ENCODE assay signal across 30 cellular contexts in the genomic region with DNA sequence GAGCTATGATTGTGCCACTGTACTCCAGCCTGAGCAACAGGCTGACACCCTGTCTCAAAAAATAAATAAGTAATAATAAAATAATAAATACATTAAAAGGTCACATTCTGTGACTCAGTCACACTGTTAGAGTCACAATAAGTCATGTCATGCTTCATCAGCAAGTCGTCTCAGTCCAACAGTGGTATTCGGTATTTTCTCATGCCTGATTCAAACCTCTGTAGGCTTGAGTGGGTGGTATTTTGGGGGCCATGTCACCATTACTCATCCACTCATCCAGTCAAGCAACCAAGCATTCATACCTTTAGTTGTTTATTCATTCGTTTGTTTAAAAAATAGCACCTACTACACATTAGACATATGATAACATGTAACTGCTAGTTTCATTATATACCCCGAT. TPM values are rescaled to one million over a fixed set of nuclear protein-coding genes. Genes with fewer than 3 reads are reported as not detected.
DNase-seq lines count a peak whose midpoint lies in the region; ATAC-seq, FAIRE-seq and TF ChIP-seq lines count a peak whose summit lies in the region.
"Had no signal": no experiment of that assay in that cellular context is flagged by ENCODE, and none has a peak within 500 bp of the region (broad histone marks: within the 10 kb centered on the region; RNA-seq: fewer than 3 reads in every experiment).

No MANE protein-coding gene starts in this region.

- H3K27me3 Mint-ChIP-seq in astrocyte (ENCODE audit: low read depth, unreplicated experiment) = peaks cover 4% of the 10 kb centered on the region
- no peaks in the 10 kb centered on the region for H3K27me3 Mint-ChIP-seq in WTC11 (ENCODE audit: low read depth)

- H3K36me3 ChIP-seq in astrocyte (ENCODE audit: insufficient read depth, low read length) = no peaks in the 10 kb centered on the region
- H3K36me3 ChIP-seq in osteoblast (ENCODE audit: insufficient read depth, low read length) = no peaks in the 10 kb centered on the region
- H3K36me3 ChIP-seq: esophagus muscularis mucosa, gastrocnemius medialis had no signal

- no peak for TF ChIP-seq CTCF in astrocyte (IDR thresholded peaks at IDR 0.05; ENCODE audit: insufficient read depth, low read depth, low read length)
- no peak for TF ChIP-seq CTCF in osteoblast (IDR thresholded peaks at IDR 0.05; ENCODE audit: extremely low read depth, low read depth, low read length)
- no peak for TF ChIP-seq CTCF in WTC11 (IDR thresholded peaks at IDR 0.05)

- H3K27me3 ChIP-seq in astrocyte (ENCODE audit: insufficient read depth, low read length) (no peaks in the 10 kb centered on the region), osteoblast (ENCODE audit: insufficient read depth, low read length) (no peaks in the 10 kb centered on the region)
- H3K27me3 ChIP-seq: body of pancreas, esophagus muscularis mucosa had no signal

- no peak overlapping the region for H3K4me3 ChIP-seq in astrocyte (ENCODE audit: insufficient read depth, low read depth, low read length)
- no peak overlapping the region for H3K4me3 ChIP-seq in osteoblast (ENCODE audit: insufficient read depth, low read length)
- H3K4me3 ChIP-seq: body of pancreas, esophagus muscularis mucosa, gastrocnemius medialis, skin epidermis had no signal

- H3K4me1 ChIP-seq in astrocyte (ENCODE audit: insufficient read depth, low read length) = peaks cover 6% of the 10 kb centered on the region
- H3K4me1 ChIP-seq in osteoblast (ENCODE audit: insufficient read depth, low read length) = no peaks in the 10 kb centered on the region
- H3K4me1 ChIP-seq: body of pancreas, esophagus muscularis mucosa, gastrocnemius medialis had no signal

- H3K4me2 ChIP-seq in astrocyte (ENCODE audit: low read length) = peak overlapping the region; percentile 55
- H3K4me2 ChIP-seq in osteoblast (ENCODE audit: insufficient read depth, low read length) = peak overlapping the region; percentile 30

- POLR2A ChIA-PET in WTC11 (lab: Charles Lee) = no interaction called here

- no peaks in the 10 kb centered on the region for H3K79me2 ChIP-seq in astrocyte (ENCODE audit: insufficient read depth, low read length)
- H3K79me2 ChIP-seq in osteoblast (ENCODE audit: insufficient read depth, low read length) = no peaks in the 10 kb centered on the region

- H4K20me1 ChIP-seq in astrocyte (ENCODE audit: insufficient read depth, low read length) = no peaks in the 10 kb centered on the region
- no peaks in the 10 kb centered on the region for H4K20me1 ChIP-seq in osteoblast (ENCODE audit: insufficient read depth, low read length)

- in situ Hi-C loops in Caki2 (cut with HindIII; ENCODE audit: low pct_unique_long_range_greater_than_20kb, low sequenced_read_pairs) = no loop called here

- peaks cover 3% of the 10 kb centered on the region for H3K9me3 Mint-ChIP-seq in astrocyte (ENCODE audit: unreplicated experiment)
- no peaks in the 10 kb centered on the region for H3K9me3 Mint-ChIP-seq in WTC11

- DNase-seq in Caki2 (ENCODE audit: low read depth) = peak; percentile 86
- DNase-seq in HTR-8/SVneo (ENCODE audit: insufficient read length, low spot score) = peak; percentile 45
- DNase-seq in astrocyte (ENCODE audit: low read depth) = peak; percentile 42
- no peak for DNase-seq in osteoblast (ENCODE audit: insufficient read length, low spot score, missing footprints)
- DNase-seq in NCI-H1092 treated with DMSO at 0.1 percent for 48 hours (lab: John Stamatoyannopoulos, UW) = no peak
- no peak for DNase-seq in WTC11 (ENCODE audit: low spot score)
- DNase-seq: activated CD4-positive, alpha-beta memory T cell treated with anti-CD3 and anti-CD28 coated beads for 36 hours; activated effector memory CD4-positive, alpha-beta T cell treated with anti-CD3 and anti-CD28 coated beads, Interleukin-2, amount 50 U/mL, for 16 hours; activated naive CD8-positive, alpha-beta T cell treated with anti-CD3 and anti-CD28 coated beads, Interleukin-2, amount 10 ng/mL, durations not matched to agents 7 days and 5 days; body of pancreas; effector CD8-positive, alpha-beta T cell; gastrocnemius medialis; hippocampal formation; left ventricle myocardium superior; midbrain; naive thymus-derived CD8-positive, alpha-beta T cell; NCI-H1048; NCI-H1930; NCI-H82; occipital lobe; T-helper 9 cell had no signal

- no peak for ATAC-seq in GM21390 (IDR thresholded peaks at IDR 0.05; ENCODE audit: unreplicated experiment)
- ATAC-seq in WTC11 = no peak
- ATAC-seq: body of pancreas; gastrocnemius medialis; left ventricle myocardium superior; naive thymus-derived CD8-positive, alpha-beta T cell had no signal

- H3K36me3 Mint-ChIP-seq in astrocyte (ENCODE audit: low read depth, unreplicated experiment) (no peaks in the 10 kb centered on the region), WTC11 (no peaks in the 10 kb centered on the region)
- H3K36me3 Mint-ChIP-seq: activated CD4-positive, alpha-beta memory T cell treated with anti-CD3 and anti-CD28 coated beads for 36 hours; activated naive CD8-positive, alpha-beta T cell treated with anti-CD3 and anti-CD28 coated beads, Interleukin-2, amount 10 ng/mL, durations not matched to agents 7 days and 5 days; CD14-positive monocyte had no signal

- H3K27ac Mint-ChIP-seq in astrocyte (ENCODE audit: unreplicated experiment) (no peak overlapping the region), WTC11 (no peak overlapping the region)
- H3K27ac Mint-ChIP-seq: activated CD4-positive, alpha-beta memory T cell treated with anti-CD3 and anti-CD28 coated beads for 36 hours; activated naive CD8-positive, alpha-beta T cell treated with anti-CD3 and anti-CD28 coated beads, Interleukin-2, amount 10 ng/mL, durations not matched to agents 7 days and 5 days; CD14-positive monocyte; naive thymus-derived CD8-positive, alpha-beta T cell had no signal

- no peak overlapping the region for H2AFZ ChIP-seq in astrocyte (ENCODE audit: low read depth, low read length)
- H2AFZ ChIP-seq in osteoblast (ENCODE audit: low read length) = no peak overlapping the region

- CTCF ChIA-PET in WTC11 (lab: Charles Lee) = no interaction called here

- H3K27ac ChIP-seq in astrocyte (ENCODE audit: low read depth, low read length) (no peak overlapping the region), osteoblast (ENCODE audit: low read depth, low read length) (no peak overlapping the region)
- H3K27ac ChIP-seq: body of pancreas, esophagus muscularis mucosa, gastrocnemius medialis, skin epidermis had no signal

- FAIRE-seq in HTR-8/SVneo (lab: Jason Lieb, UNC) (peak; percentile 51), astrocyte (lab: Jason Lieb, UNC) (peak; percentile 73)
- FAIRE-seq: H1 had no signal

- H3K4me1 Mint-ChIP-seq in astrocyte (ENCODE audit: low read depth, unreplicated experiment) (peaks cover 9% of the 10 kb centered on the region), WTC11 (peaks cover 11% of the 10 kb centered on the region; the same call in 1 of the 2 replicates)
- H3K4me1 Mint-ChIP-seq: CD14-positive monocyte had no signal

- H3K4me3 Mint-ChIP-seq in astrocyte (ENCODE audit: unreplicated experiment) (no peak overlapping the region), WTC11 (no peak overlapping the region)
- H3K4me3 Mint-ChIP-seq: activated CD4-positive, alpha-beta memory T cell treated with anti-CD3 and anti-CD28 coated beads for 36 hours; activated naive CD8-positive, alpha-beta T cell treated with anti-CD3 and anti-CD28 coated beads, Interleukin-2, amount 10 ng/mL, durations not matched to agents 7 days and 5 days; CD14-positive monocyte; naive thymus-derived CD8-positive, alpha-beta T cell had no signal

- no peak overlapping the region for H3K9ac ChIP-seq in astrocyte (ENCODE audit: low read length)

- H3K9me3 ChIP-seq in astrocyte (ENCODE audit: insufficient read depth, low read depth, low read length) = no peaks in the 10 kb centered on the region
- H3K9me3 ChIP-seq in osteoblast (ENCODE audit: low read depth, low read length) = no peaks in the 10 kb centered on the region
- H3K9me3 ChIP-seq: body of pancreas, esophagus muscularis mucosa, gastrocnemius medialis had no signal

TF ChIP-seq in WTC11, 78 proteins besides CTCF, POLR2A, EP300 and RAD21:
- TF ChIP-seq, protein P1, sequence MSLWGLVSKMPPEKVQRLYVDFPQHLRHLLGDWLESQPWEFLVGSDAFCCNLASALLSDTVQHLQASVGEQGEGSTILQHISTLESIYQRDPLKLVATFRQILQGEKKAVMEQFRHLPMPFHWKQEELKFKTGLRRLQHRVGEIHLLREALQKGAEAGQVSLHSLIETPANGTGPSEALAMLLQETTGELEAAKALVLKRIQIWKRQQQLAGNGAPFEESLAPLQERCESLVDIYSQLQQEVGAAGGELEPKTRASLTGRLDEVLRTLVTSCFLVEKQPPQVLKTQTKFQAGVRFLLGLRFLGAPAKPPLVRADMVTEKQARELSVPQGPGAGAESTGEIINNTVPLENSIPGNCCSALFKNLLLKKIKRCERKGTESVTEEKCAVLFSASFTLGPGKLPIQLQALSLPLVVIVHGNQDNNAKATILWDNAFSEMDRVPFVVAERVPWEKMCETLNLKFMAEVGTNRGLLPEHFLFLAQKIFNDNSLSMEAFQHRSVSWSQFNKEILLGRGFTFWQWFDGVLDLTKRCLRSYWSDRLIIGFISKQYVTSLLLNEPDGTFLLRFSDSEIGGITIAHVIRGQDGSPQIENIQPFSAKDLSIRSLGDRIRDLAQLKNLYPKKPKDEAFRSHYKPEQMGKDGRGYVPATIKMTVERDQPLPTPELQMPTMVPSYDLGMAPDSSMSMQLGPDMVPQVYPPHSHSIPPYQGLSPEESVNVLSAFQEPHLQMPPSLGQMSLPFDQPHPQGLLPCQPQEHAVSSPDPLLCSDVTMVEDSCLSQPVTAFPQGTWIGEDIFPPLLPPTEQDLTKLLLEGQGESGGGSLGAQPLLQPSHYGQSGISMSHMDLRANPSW (CRISPR knock-in tag; conservative IDR thresholded peaks at IDR 0.05; ENCODE audit: low read depth) = no peak
- TF ChIP-seq TCF7 (CRISPR knock-in tag; IDR thresholded peaks at IDR 0.05; ENCODE audit: low read depth) (no peak), TEAD4 (CRISPR knock-in tag; IDR thresholded peaks at IDR 0.05) (no peak)

RNA-seq across cellular contexts. Expression of gene SUPT20HL2, which starts 46.9 kb away (rescaled TPM):
- not detected in 2 replicates for total RNA-seq in Caki2 (2014; rRNA removed; shearing (Covaris generic); ENCODE audit: low replicate concordance)
- not detected in 2 replicates for total RNA-seq in astrocyte
- not detected in 2 replicates for total RNA-seq in osteoblast
- total RNA-seq in WTC11 (2021) = not detected in 3 replicates
- total RNA-seq: activated CD4-positive, alpha-beta memory T cell treated with anti-CD3 and anti-CD28 coated beads for 36 hours; activated naive CD8-positive, alpha-beta T cell treated with anti-CD3 and anti-CD28 coated beads, Interleukin-2, amount 10 ng/mL, durations not matched to agents 7 days and 5 days; body of pancreas; G401; gastrocnemius medialis; H1; left ventricle myocardium superior; LHCN-M2; naive thymus-derived CD8-positive, alpha-beta T cell; occipital lobe; temporal lobe; urinary bladder had no signal

Comparison
In these comparisons a context has a peak if more than half of its experiments do, and no peak if none do; other contexts are left out.
1. DNase-seq: peak in Caki2 (single experiment), HTR-8/SVneo (single experiment) and astrocyte (single experiment); none in osteoblast (single experiment), NCI-H1092 treated with DMSO at 0.1 percent for 48 hours (single experiment) and WTC11 (single experiment).